ENCODE assay signal across 8 cellular contexts in the genomic region with DNA sequence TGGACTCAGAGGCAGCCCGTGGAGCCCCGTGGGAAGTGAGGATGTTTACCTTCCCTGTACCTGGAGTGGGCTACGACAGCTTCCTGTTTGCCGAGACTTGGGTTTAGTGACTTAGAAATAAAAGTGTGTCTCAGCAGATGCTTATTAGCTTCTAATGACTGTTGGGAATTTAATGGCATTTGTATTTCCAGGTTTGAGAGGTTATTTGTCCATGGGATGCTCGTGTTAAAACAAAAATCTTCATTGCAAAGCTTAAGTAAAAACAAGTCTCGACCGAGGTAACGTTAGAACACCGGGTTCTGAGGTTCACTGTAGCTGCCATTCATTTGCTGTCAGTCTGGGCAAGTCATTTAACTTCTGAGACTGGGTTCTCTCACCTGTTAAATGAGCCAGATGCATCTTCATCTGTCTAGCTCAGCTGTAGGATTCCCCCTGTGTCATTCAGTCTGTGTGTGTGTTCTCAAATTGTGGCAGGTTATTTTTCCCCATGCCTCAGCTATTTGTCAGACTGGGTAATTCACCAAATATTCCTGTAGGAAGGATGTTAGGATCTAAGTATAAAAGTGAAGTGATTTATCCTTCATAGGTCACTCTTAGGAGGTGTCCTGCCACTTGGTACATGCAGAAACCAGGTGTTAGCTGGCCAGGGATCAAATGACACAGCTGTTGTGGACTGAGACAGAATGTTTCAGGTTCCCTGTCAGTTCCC. TPM values are rescaled to one million over a fixed set of nuclear protein-coding genes. Genes with fewer than 3 reads are reported as not detected.
DNase-seq lines count a peak whose midpoint lies in the region; ATAC-seq, FAIRE-seq and TF ChIP-seq lines count a peak whose summit lies in the region.

No MANE protein-coding gene starts in this region.

- WGBS in heart left ventricle, 4 donors, result 1 to 3% (median 2%) methylated on average over 7 to 9 of the region's 9 CpGs
- 5% methylated on average over 9 of the region's 9 CpGs for WGBS in HepG2 (ENCODE audit: low lambda C conversion rate)
- WGBS in thyroid gland, 2 donors, result 2 to 4% methylated on average over 9 of the region's 9 CpGs

- peak; percentile 26 for FAIRE-seq in HepG2 (lab: Jason Lieb, UNC)

- TF ChIP-seq RAD21 in HepG2 (CRISPR knock-in tag; IDR thresholded peaks at IDR 0.05), result no peak

- TF ChIP-seq CTCF in heart left ventricle (IDR thresholded peaks at IDR 0.05) (no peak), ascending aorta (IDR thresholded peaks at IDR 0.05) (no peak), HepG2 (CRISPR knock-in tag; IDR thresholded peaks at IDR 0.05) (no peak), thyroid gland (IDR thresholded peaks at IDR 0.05) (no peak)

- 0 out of 2 replicates have a peak, but pooled peaks cover 5% of the 10 kb centered on the region for H4K20me1 ChIP-seq in HepG2 (ENCODE audit: insufficient read depth, low read length)

- peaks cover 0 to 31% (median 26%) of the 10 kb centered on the region in 9 donors for H3K36me3 ChIP-seq in heart left ventricle
- H3K36me3 ChIP-seq in HUES6 (ENCODE audit: control insufficient read depth, insufficient read depth, low read length), result peaks cover 29% of the 10 kb centered on the region
- peaks cover 9 to 22% of the 10 kb centered on the region in 2 donors for H3K36me3 ChIP-seq in ascending aorta
- peaks cover 3 to 15% of the 10 kb centered on the region in 2 experiments for H3K36me3 ChIP-seq in HepG2 (replicated peaks in 1 of 2; ENCODE audit: control insufficient read depth in 1 of 2, insufficient read depth in 2 of 2, low read length in 2 of 2)
- H3K36me3 ChIP-seq in thyroid gland, result peaks cover 7 to 14% of the 10 kb centered on the region in 2 donors

- peak overlapping the region; percentile 96 for H3K9ac ChIP-seq in HUES6 (ENCODE audit: low read length)
- peak overlapping the region; percentile 97 for H3K9ac ChIP-seq in HepG2 (ENCODE audit: insufficient read depth, low read depth, low read length)

- H3K4me3 ChIP-seq in heart left ventricle (peak overlapping the region; percentile 84 to 100 (median 96)), HUES6 (ENCODE audit: low read depth, low read length) (peak overlapping the region; percentile 97), ascending aorta (peak overlapping the region; percentile 94 to 96), HepG2 (replicated peaks in 1 of 3; ENCODE audit: insufficient read depth in 1 of 3, low read depth in 2 of 3, low read length in 3 of 3) (peak overlapping the region; percentile 77 to 93 (median 82)), thyroid gland (replicated peaks in 1 of 3) (peak overlapping the region; percentile 77 to 94 (median 89))

- peaks cover 20% of the 10 kb centered on the region for H3K79me2 ChIP-seq in HepG2 (ENCODE audit: insufficient read depth, low read length)

- H3K4me1 ChIP-seq in heart left ventricle (peaks cover 0 to 22% (median 10%) of the 10 kb centered on the region in 12 donors), HUES6 (ENCODE audit: control insufficient read depth, insufficient read depth, low read length) (peaks cover 10% of the 10 kb centered on the region), ascending aorta (peaks cover 5 to 16% of the 10 kb centered on the region in 2 donors), HepG2 (ENCODE audit: insufficient read depth, low read length) (peaks cover 37% of the 10 kb centered on the region), thyroid gland (peaks cover 12 to 13% of the 10 kb centered on the region in 2 donors)

- DNase-seq in heart left ventricle (no peak), Right ventricle myocardium inferior (ENCODE audit: missing footprints) (no peak), ascending aorta (ENCODE audit: low spot score in 2 of 2) (no peak), HepG2 (ENCODE audit: low spot score) (no peak), thyroid gland (no peak)
- no peak for DNase-seq in effector CD4-positive, alpha-beta T cell

- intact Hi-C loops in heart left ventricle (cut with DNase I) (loop anchor here in 6 of 10 donors (1.0 to 10.0 kb wide), 6 partner anchors 22 to 615 kb away; partner anchors contain the start of genes CHEK1 (in 3 of the 6), CCDC15 (in 1 of the 6) and STT3A (in 1 of the 6)), Right ventricle myocardium inferior (cut with DNase I) (loop anchor here (1.0 to 5.0 kb wide), 4 partner anchors 22 to 118 kb away; partner anchors contain the start of genes CHEK1, FEZ1 and STT3A), ascending aorta (cut with DNase I) (loop anchor here (1.0 to 5.0 kb wide), 6 partner anchors 22 to 492 kb away; partner anchors contain the start of genes CDON, CHEK1, FEZ1 and HYLS1), HepG2 (cut with micrococcal nuclease; ENCODE audit: unreplicated experiment) (loop anchor here (1.0 kb wide), 2 partner anchors 22 to 55 kb away; partner anchors contain the start of genes CHEK1 and STT3A), thyroid gland (cut with DNase I) (no loop called here)

- POLR2A ChIA-PET in HepG2 (lab: Yijun Ruan, JAX), result interaction anchor here (0.9 to 2.2 kb wide), 6 partner anchors 9 to 616 kb away, joined by 3 to 45 read pairs (median 5); partner anchors contain the start of genes CCDC15, HYLS1 and STT3A

- H3K9me3 ChIP-seq in heart left ventricle, result no peaks in the 10 kb centered on the region
- peaks cover 5% of the 10 kb centered on the region; the same call in 1 of the 2 replicates for H3K9me3 ChIP-seq in HUES6 (ENCODE audit: control insufficient read depth, insufficient read depth, low read depth, low read length)
- no peaks in the 10 kb centered on the region for H3K9me3 ChIP-seq in ascending aorta
- H3K9me3 ChIP-seq in HepG2 (ENCODE audit: low read length), result no peaks in the 10 kb centered on the region
- no peaks in the 10 kb centered on the region for H3K9me3 ChIP-seq in thyroid gland

- no peaks in the 10 kb centered on the region for H3K27me3 ChIP-seq in heart left ventricle
- no peaks in the 10 kb centered on the region for H3K27me3 ChIP-seq in HUES6 (ENCODE audit: control insufficient read depth, insufficient read depth, low read length)
- no peaks in the 10 kb centered on the region for H3K27me3 ChIP-seq in ascending aorta
- no peaks in the 10 kb centered on the region; a peak in 1 of 5 replicates for H3K27me3 ChIP-seq in HepG2 (ENCODE audit: control insufficient read depth in 1 of 2, insufficient read depth in 2 of 2, low read length in 2 of 2)
- H3K27me3 ChIP-seq in thyroid gland, result no peaks in the 10 kb centered on the region

- H3K27ac ChIP-seq in heart left ventricle (peak overlapping the region; percentile 71 to 93 (median 87)), HUES6 (ENCODE audit: low read depth, low read length) (0 out of 2 replicates have a peak overlapping the region, but pooled peaks have one; percentile 62), ascending aorta (peak overlapping the region; percentile 83 to 84), HepG2 (ENCODE audit: extremely low read length, insufficient read depth, low read length) (peak overlapping the region; percentile 68), thyroid gland (peak overlapping the region; percentile 57 to 82 (median 76))

- in situ Hi-C loops in HepG2 (cut with HindIII; ENCODE audit: extremely low pct_ligation_motif_present, low pct_unique_long_range_greater_than_20kb), result no loop called here

- CTCF ChIA-PET in HepG2 (lab: Yijun Ruan, JAX; ENCODE audit: low intra/inter-chr PET ratio, low total read pairs), result no interaction called here

- TF ChIP-seq POLR2A in heart left ventricle (IDR thresholded peaks at IDR 0.05) (no peak), HepG2 (IDR thresholded peaks at IDR 0.05; ENCODE audit: insufficient read depth in 1 of 2, low read depth in 2 of 2, low read length in 2 of 2) (no peak), thyroid gland (IDR thresholded peaks at IDR 0.05) (no peak)

- BruUV-seq in HepG2 (replicated peaks; lab: Mats Ljungman, UMichigan), result TSS peak; percentile 62

- H2AFZ ChIP-seq in HepG2 (ENCODE audit: low read length), result no peak overlapping the region

- ATAC-seq in heart left ventricle (no peak), Right ventricle myocardium inferior (no peak), HepG2 (0 out of 3 replicates have a peak, but pooled peaks have one; percentile 3), GM18519 (IDR thresholded peaks at IDR 0.05; ENCODE audit: low FRiP score, unreplicated experiment) (no peak)

- TF ChIP-seq EP300 in HepG2 (IDR thresholded peaks at IDR 0.05; ENCODE audit: low read depth in 2 of 2, low read length in 2 of 2) (no peak), HepG2 (CRISPR knock-in tag; IDR thresholded peaks at IDR 0.05; ENCODE audit: borderline replicate concordance) (no peak)

- peak overlapping the region; percentile 82 for H3K4me2 ChIP-seq in HepG2 (ENCODE audit: low read depth, low read length)

RNA-seq across cellular contexts. Expression of gene EI24, which starts 0.8 kb away (rescaled TPM):
- total RNA-seq in heart left ventricle (10 to 100 TPM; 47.7 to 72.4 (median 53.8) TPM), Right ventricle myocardium inferior (58.1 TPM), ascending aorta (111 TPM), HepG2 (2016; rRNA removed; fragmentation: Illumina TruSeq; extraction: Trizol) (126 and 138 TPM in 2 replicates), thyroid gland (10 to 100 TPM; 35.7 to 75.8 (median 52.8) TPM)
- polyA plus RNA-seq in heart left ventricle (100 to 1,000 TPM in 1 of 2 donors, 10 to 100 TPM in 1; 20.6 to 125 TPM), HepG2 (2011; rRNA removed) (70.0 and 84.7 TPM in 2 replicates)
- 208 and 212 TPM in 2 replicates for total RNA-seq in HepG2 (2016; cell fraction: cytosol; rRNA removed; fragmentation: Illumina TruSeq; extraction: Trizol; ENCODE audit: low read depth)
- 124 and 136 TPM in 2 replicates for total RNA-seq in HepG2 (2016; cell fraction: insoluble cytoplasmic fraction; rRNA removed; fragmentation: Illumina TruSeq; extraction: Trizol)
- total RNA-seq in HepG2 (2016; cell fraction: membrane; rRNA removed; fragmentation: Illumina TruSeq; extraction: Trizol), result 398 and 405 TPM in 2 replicates
- 62.3 and 65.1 TPM in 2 replicates for total RNA-seq in HepG2 (2016; cell fraction: nucleus; rRNA removed; fragmentation: Illumina TruSeq; extraction: Trizol)
- 74.3 and 105 TPM in 2 replicates for polyA plus RNA-seq in HepG2 (2011; cell fraction: cytosol; rRNA removed)
- 19.8 and 28.7 TPM in 2 replicates for polyA plus RNA-seq in HepG2 (2011; cell fraction: nucleus; rRNA removed)
- 55.7 and 63.2 TPM in 2 replicates for polyA plus RNA-seq in HepG2 (2012)
- polyA plus RNA-seq in HepG2 (2016; cell fraction: cytosol; fragmentation: Illumina TruSeq; extraction: Trizol; ENCODE audit: low read depth), result 321 and 335 TPM in 2 replicates
- 170 and 183 TPM in 2 replicates for polyA plus RNA-seq in HepG2 (2016; cell fraction: insoluble cytoplasmic fraction; fragmentation: Illumina TruSeq; extraction: Trizol; ENCODE audit: low read depth)
- 442 and 463 TPM in 2 replicates for polyA plus RNA-seq in HepG2 (2016; cell fraction: membrane; fragmentation: Illumina TruSeq; extraction: Trizol; ENCODE audit: low read depth)
- 109 and 110 TPM in 2 replicates for polyA plus RNA-seq in HepG2 (2016; cell fraction: nucleus; fragmentation: Illumina TruSeq; extraction: Trizol; ENCODE audit: insufficient read depth, low read depth)
- 105 and 116 TPM in 2 replicates for polyA minus RNA-seq in HepG2 (2011; rRNA and poly(A)+ RNA removed; ENCODE audit: low replicate concordance)
- 34.0 and 35.6 TPM in 2 replicates for polyA minus RNA-seq in HepG2 (2011; cell fraction: cytosol; rRNA and poly(A)+ RNA removed)
- polyA minus RNA-seq in HepG2 (2011; cell fraction: nucleus; rRNA and poly(A)+ RNA removed), result 20.9 and 25.4 TPM in 2 replicates

RNA-seq across cellular contexts. Expression of gene STT3A, which starts 22.6 kb away (rescaled TPM):
- total RNA-seq in heart left ventricle (10 to 100 TPM; 47.6 to 98.6 (median 59.1) TPM), Right ventricle myocardium inferior (61.2 TPM), ascending aorta (88.9 TPM), HepG2 (2016; rRNA removed; fragmentation: Illumina TruSeq; extraction: Trizol) (141 and 229 TPM in 2 replicates), thyroid gland (100 to 1,000 TPM; 112 to 187 (median 172) TPM)
- polyA plus RNA-seq in heart left ventricle (10 to 100 TPM; 21.5 to 72.7 TPM), HepG2 (2011; rRNA removed) (314 and 319 TPM in 2 replicates)
- 15.9 and 18.0 TPM in 2 replicates for total RNA-seq in HepG2 (2016; cell fraction: cytosol; rRNA removed; fragmentation: Illumina TruSeq; extraction: Trizol; ENCODE audit: low read depth)
- total RNA-seq in HepG2 (2016; cell fraction: insoluble cytoplasmic fraction; rRNA removed; fragmentation: Illumina TruSeq; extraction: Trizol), result 132 and 230 TPM in 2 replicates
- total RNA-seq in HepG2 (2016; cell fraction: membrane; rRNA removed; fragmentation: Illumina TruSeq; extraction: Trizol), result 41.6 and 47.1 TPM in 2 replicates
- 206 and 227 TPM in 2 replicates for total RNA-seq in HepG2 (2016; cell fraction: nucleus; rRNA removed; fragmentation: Illumina TruSeq; extraction: Trizol)
- polyA plus RNA-seq in HepG2 (2011; cell fraction: cytosol; rRNA removed), result 246 and 346 TPM in 2 replicates
- 97.8 and 129 TPM in 2 replicates for polyA plus RNA-seq in HepG2 (2011; cell fraction: nucleus; rRNA removed)
- polyA plus RNA-seq in HepG2 (2012), result 235 and 247 TPM in 2 replicates
- 17.5 and 22.3 TPM in 2 replicates for polyA plus RNA-seq in HepG2 (2016; cell fraction: cytosol; fragmentation: Illumina TruSeq; extraction: Trizol; ENCODE audit: low read depth)
- polyA plus RNA-seq in HepG2 (2016; cell fraction: insoluble cytoplasmic fraction; fragmentation: Illumina TruSeq; extraction: Trizol; ENCODE audit: low read depth), result 131 and 134 TPM in 2 replicates
- polyA plus RNA-seq in HepG2 (2016; cell fraction: membrane; fragmentation: Illumina TruSeq; extraction: Trizol; ENCODE audit: low read depth), result 31.9 and 40.3 TPM in 2 replicates
- 266 and 272 TPM in 2 replicates for polyA plus RNA-seq in HepG2 (2016; cell fraction: nucleus; fragmentation: Illumina TruSeq; extraction: Trizol; ENCODE audit: insufficient read depth, low read depth)
- 944 and 2,048 TPM in 2 replicates for polyA minus RNA-seq in HepG2 (2011; rRNA and poly(A)+ RNA removed; ENCODE audit: low replicate concordance)
- 324 and 343 TPM in 2 replicates for polyA minus RNA-seq in HepG2 (2011; cell fraction: cytosol; rRNA and poly(A)+ RNA removed)
- 233 and 287 TPM in 2 replicates for polyA minus RNA-seq in HepG2 (2011; cell fraction: nucleus; rRNA and poly(A)+ RNA removed)

RNA-seq across cellular contexts. Expression of gene CHEK1, which starts 54.9 kb away (rescaled TPM):
- 1 to 10 TPM in 5 of 9 donors, under 1 TPM in 4; 0.63 to 6.2 (median 1.2) TPM for total RNA-seq in heart left ventricle
- 1 to 10 TPM in 1 of 2 donors, under 1 TPM in 1; 0.50 to 1.5 TPM for polyA plus RNA-seq in heart left ventricle
- total RNA-seq in Right ventricle myocardium inferior, result 2.0 TPM
- total RNA-seq in ascending aorta, result 0.21 TPM
- total RNA-seq in HepG2 (2016; rRNA removed; fragmentation: Illumina TruSeq; extraction: Trizol), result 83.2 and 152 TPM in 2 replicates
- 21.4 and 24.7 TPM in 2 replicates for total RNA-seq in HepG2 (2016; cell fraction: cytosol; rRNA removed; fragmentation: Illumina TruSeq; extraction: Trizol; ENCODE audit: low read depth)
- total RNA-seq in HepG2 (2016; cell fraction: insoluble cytoplasmic fraction; rRNA removed; fragmentation: Illumina TruSeq; extraction: Trizol), result 81.6 and 154 TPM in 2 replicates
- 46.5 and 56.2 TPM in 2 replicates for total RNA-seq in HepG2 (2016; cell fraction: membrane; rRNA removed; fragmentation: Illumina TruSeq; extraction: Trizol)
- total RNA-seq in HepG2 (2016; cell fraction: nucleus; rRNA removed; fragmentation: Illumina TruSeq; extraction: Trizol), result 56.3 and 62.5 TPM in 2 replicates
- polyA plus RNA-seq in HepG2 (2011; rRNA removed), result 11.0 and 17.8 TPM in 2 replicates
- polyA plus RNA-seq in HepG2 (2011; cell fraction: cytosol; rRNA removed), result 8.6 and 9.4 TPM in 2 replicates
- 8.6 and 9.6 TPM in 2 replicates for polyA plus RNA-seq in HepG2 (2011; cell fraction: nucleus; rRNA removed)
- polyA plus RNA-seq in HepG2 (2012), result 10.1 and 24.7 TPM in 2 replicates
- polyA plus RNA-seq in HepG2 (2016; cell fraction: cytosol; fragmentation: Illumina TruSeq; extraction: Trizol; ENCODE audit: low read depth), result 14.9 and 15.0 TPM in 2 replicates
- polyA plus RNA-seq in HepG2 (2016; cell fraction: insoluble cytoplasmic fraction; fragmentation: Illumina TruSeq; extraction: Trizol; ENCODE audit: low read depth), result 102 and 108 TPM in 2 replicates
- 30.1 and 31.3 TPM in 2 replicates for polyA plus RNA-seq in HepG2 (2016; cell fraction: membrane; fragmentation: Illumina TruSeq; extraction: Trizol; ENCODE audit: low read depth)
- 56.2 and 66.9 TPM in 2 replicates for polyA plus RNA-seq in HepG2 (2016; cell fraction: nucleus; fragmentation: Illumina TruSeq; extraction: Trizol; ENCODE audit: insufficient read depth, low read depth)
- polyA minus RNA-seq in HepG2 (2011; rRNA and poly(A)+ RNA removed; ENCODE audit: low replicate concordance), result 11.3 and 21.3 TPM in 2 replicates
- polyA minus RNA-seq in HepG2 (2011; cell fraction: cytosol; rRNA and poly(A)+ RNA removed), result 12.0 and 13.8 TPM in 2 replicates
- 32.1 and 40.6 TPM in 2 replicates for polyA minus RNA-seq in HepG2 (2011; cell fraction: nucleus; rRNA and poly(A)+ RNA removed)
- 1 to 10 TPM in 3 of 4 donors, under 1 TPM in 1; 0.78 to 3.4 (median 1.4) TPM for total RNA-seq in thyroid gland
